ENCODE assay signal across 8 cellular contexts in genomic region chr12:82456633-82457032, GRCh38.
"Had no signal": no experiment of that assay in that cellular context is flagged by ENCODE, and none has a peak within 500 bp of the region (broad histone marks: within the 10 kb centered on the region; RNA-seq: fewer than 3 reads in every experiment).

No MANE protein-coding gene starts in this region.

- H3K27ac ChIP-seq: HL-60 had no signal

- ATAC-seq: GM23338, K562 had no signal

- FAIRE-seq: H1, H54, K562 had no signal

- DNase-seq: H9, HCEC 1CT, IMR-90 had no signal

- H3K4me3 ChIP-seq: GM23338, K562 had no signal

- H2AFZ ChIP-seq: GM23338 had no signal

- H3K4me2 ChIP-seq: GM23338 had no signal
